Comparison of ENCODE assay signal across 20 cellular contexts in the genomic region with DNA sequence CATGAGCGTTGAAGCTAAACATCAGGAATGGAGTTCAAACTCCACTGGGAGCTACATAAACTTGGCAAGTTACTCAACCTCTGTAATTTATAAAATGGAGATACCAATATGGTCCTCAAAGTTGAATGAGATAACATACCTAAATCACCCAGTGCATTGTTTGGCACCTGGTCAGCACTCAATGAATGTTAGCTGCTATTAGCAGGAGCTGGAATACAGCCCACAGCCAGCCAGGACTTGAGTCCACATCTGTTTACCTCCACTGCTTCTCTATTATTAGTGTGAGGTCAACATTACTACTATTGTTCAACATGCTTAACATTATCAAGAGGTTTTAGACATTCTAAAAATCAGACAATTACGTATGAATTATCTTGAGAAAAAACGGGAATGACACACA.
DNase-seq lines count a peak whose midpoint lies in the region; ATAC-seq, FAIRE-seq and TF ChIP-seq lines count a peak whose summit lies in the region.
"Had no signal": no experiment of that assay in that cellular context is flagged by ENCODE, and none has a peak within 500 bp of the region (broad histone marks: within the 10 kb centered on the region; RNA-seq: fewer than 3 reads in every experiment).

No MANE protein-coding gene starts in this region.

- dilution Hi-C loops in endothelial cell of umbilical vein (cut with MboI; ENCODE audit: extremely low pct_ligation_motif_present, low sequenced_read_pairs) = no loop called here

- no peaks in the 10 kb centered on the region for H4K20me1 ChIP-seq in endothelial cell of umbilical vein (replicated peaks; ENCODE audit: control insufficient read depth, extremely low read depth, insufficient read depth, low read length)

- no peak for FAIRE-seq in endothelial cell of umbilical vein (lab: Jason Lieb, UNC)
- FAIRE-seq: D721Med, GM12878, H1 had no signal

- no peaks in the 10 kb centered on the region for H3K27me3 ChIP-seq in endothelial cell of umbilical vein (ENCODE audit: control insufficient read depth in 2 of 2, insufficient read depth in 2 of 2, low read length in 2 of 2)
- H3K27me3 ChIP-seq: Peyer's patch had no signal

- no peaks in the 10 kb centered on the region for H3K79me2 ChIP-seq in endothelial cell of umbilical vein (ENCODE audit: control insufficient read depth, insufficient read depth, low read length)

- no peak overlapping the region for H3K27ac ChIP-seq in endothelial cell of umbilical vein (ENCODE audit: insufficient read depth, low read depth, low read length)
- H3K27ac ChIP-seq: Peyer's patch had no signal

- H3K9me1 ChIP-seq in endothelial cell of umbilical vein (replicated peaks; ENCODE audit: control insufficient read depth, extremely low read depth, insufficient read depth, low read length) = no peaks in the 10 kb centered on the region

- no peak for TF ChIP-seq POLR2A in endothelial cell of umbilical vein (IDR thresholded peaks at IDR 0.05; ENCODE audit: low read depth, low read length)

- no peak overlapping the region for H2AFZ ChIP-seq in endothelial cell of umbilical vein (ENCODE audit: low read depth, low read length)

- DNase-seq in NCI-H1417 (lab: John Stamatoyannopoulos, UW) = peak in 2 of 3 experiments; percentile 14 to 75
- no peak for DNase-seq in NCI-H1417 treated with DMSO at 0.1 percent for 48 hours (lab: John Stamatoyannopoulos, UW)
- DNase-seq in NCI-H1930 (lab: John Stamatoyannopoulos, UW) = peak; percentile 82 to 90
- peak; percentile 29 for DNase-seq in endothelial cell of umbilical vein (ENCODE audit: low read depth, low spot score)
- DNase-seq in mucosa of gallbladder (ENCODE audit: low spot score) = peak; percentile 53
- no peak for DNase-seq in T-helper 17 cell
- no peak for DNase-seq in DMS79 treated with DMSO at 0.1 percent for 48 hours (lab: John Stamatoyannopoulos, UW)
- DNase-seq: 8988T; CD8-positive, alpha-beta T cell; GDM1; MM.1S; NCI-H1092 treated with DMSO at 0.1 percent for 48 hours; NCI-H187 treated with DMSO at 0.1 percent for 48 hours; SHP77 had no signal

- CTCF ChIA-PET in endothelial cell of umbilical vein (lab: Charles Lee) = interaction anchor here (0.8 kb wide), 1 partner anchor 10 kb away, joined by 3 read pairs; no protein-coding TSS in a partner anchor

- no peak overlapping the region for H3K4me3 Mint-ChIP-seq in T-helper 17 cell
- H3K4me3 Mint-ChIP-seq: CD8-positive, alpha-beta T cell had no signal

- no TSS peak for BruUV-seq in endothelial cell of umbilical vein (replicated peaks; lab: Mats Ljungman, UMichigan)

- no peaks in the 10 kb centered on the region for H3K36me3 Mint-ChIP-seq in T-helper 17 cell (ENCODE audit: low read depth)

- no peaks in the 10 kb centered on the region for H3K27me3 Mint-ChIP-seq in T-helper 17 cell

- H3K9me3 ChIP-seq in endothelial cell of umbilical vein (replicated peaks; ENCODE audit: control insufficient read depth, insufficient read depth, low read length) = no peaks in the 10 kb centered on the region
- no peaks in the 10 kb centered on the region for H3K9me3 ChIP-seq in T-helper 17 cell (ENCODE audit: control insufficient read depth, low read length, poor library complexity, severe bottlenecking)
- H3K9me3 ChIP-seq: Peyer's patch had no signal

- no peak for TF ChIP-seq CTCF in endothelial cell of umbilical vein (IDR thresholded peaks at IDR 0.05; ENCODE audit: extremely low read depth in 1 of 2, insufficient read depth in 1 of 2, low read depth in 1 of 2, low read length in 2 of 2)

- H3K36me3 ChIP-seq in endothelial cell of umbilical vein (ENCODE audit: control insufficient read depth in 2 of 2, extremely low read depth in 1 of 2, insufficient read depth in 2 of 2, low read length in 2 of 2) = no peaks in the 10 kb centered on the region
- H3K36me3 ChIP-seq: Peyer's patch had no signal

- POLR2A ChIA-PET in endothelial cell of umbilical vein (lab: Charles Lee) = no interaction called here

- peaks cover 15% of the 10 kb centered on the region for H3K4me1 Mint-ChIP-seq in T-helper 17 cell

- no peak overlapping the region for H3K4me2 ChIP-seq in endothelial cell of umbilical vein (ENCODE audit: insufficient read depth, low read length)

- H3K9ac ChIP-seq in endothelial cell of umbilical vein (replicated peaks; ENCODE audit: extremely low read depth, insufficient read depth, low read length) = no peak overlapping the region

- no peaks in the 10 kb centered on the region for H3K4me1 ChIP-seq in endothelial cell of umbilical vein (ENCODE audit: control insufficient read depth, extremely low read depth, insufficient read depth, low read length)

- intact Hi-C loops in endothelial cell of umbilical vein (cut with micrococcal nuclease) = no loop called here

- ATAC-seq in HG03378 (IDR thresholded peaks at IDR 0.05; ENCODE audit: unreplicated experiment) (no peak), T-helper 17 cell (no peak)
- ATAC-seq: CD8-positive, alpha-beta T cell; GM12878; SK-N-SH treated with all-trans-retinoic acid at 6 μM for 48 hours had no signal

- H3K4me3 ChIP-seq in endothelial cell of umbilical vein (replicated peaks in 1 of 3; ENCODE audit: insufficient read depth in 1 of 3, low read depth in 1 of 3, low read length in 3 of 3) = no peak overlapping the region
- H3K4me3 ChIP-seq: GM12878, Peyer's patch had no signal

- no peak overlapping the region for H3K27ac Mint-ChIP-seq in T-helper 17 cell
- H3K27ac Mint-ChIP-seq: CD8-positive, alpha-beta T cell had no signal

TF ChIP-seq in endothelial cell of umbilical vein, 7 proteins besides CTCF, POLR2A, EP300 and RAD21:
- TF ChIP-seq MYC (IDR thresholded peaks at IDR 0.05; ENCODE audit: low read depth, low read length) (no peak), POLR2AphosphoS5 (IDR thresholded peaks at IDR 0.05; ENCODE audit: insufficient read depth, low read depth, low read length) (no peak), GATA2 (IDR thresholded peaks at IDR 0.05; ENCODE audit: insufficient read depth, insufficient read length, low read depth, low read length) (no peak), JUN (IDR thresholded peaks at IDR 0.05; ENCODE audit: borderline replicate concordance, insufficient read depth, insufficient read length, low read depth) (no peak), EZH2 (IDR thresholded peaks at IDR 0.05; ENCODE audit: borderline replicate concordance, low read depth, low read length, severe bottlenecking) (no peak), FOS (IDR thresholded peaks at IDR 0.05; ENCODE audit: borderline replicate concordance, insufficient read depth, low read length) (no peak)
- TF ChIP-seq, protein P1, sequence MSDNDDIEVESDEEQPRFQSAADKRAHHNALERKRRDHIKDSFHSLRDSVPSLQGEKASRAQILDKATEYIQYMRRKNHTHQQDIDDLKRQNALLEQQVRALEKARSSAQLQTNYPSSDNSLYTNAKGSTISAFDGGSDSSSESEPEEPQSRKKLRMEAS (IDR thresholded peaks at IDR 0.05; ENCODE audit: insufficient read depth, insufficient read length) = no peak

Comparison
In these comparisons a context has a peak if more than half of its experiments do, and no peak if none do; other contexts are left out.
1. DNase-seq: peak in NCI-H1417 (2 of 3), NCI-H1930 (2 of 2), endothelial cell of umbilical vein (single experiment) and mucosa of gallbladder (single experiment); none in NCI-H1417 treated with DMSO at 0.1 percent for 48 hours (single experiment), T-helper 17 cell (0 of 3) and DMS79 treated with DMSO at 0.1 percent for 48 hours (single experiment).